Comparison of ENCODE assay signal across 9 cellular contexts in genomic region chr16:66650707-66651473, GRCh38. TPM values are rescaled to one million over a fixed set of nuclear protein-coding genes. Genes with fewer than 3 reads are reported as not detected.
DNase-seq lines count a peak whose midpoint lies in the region; ATAC-seq, FAIRE-seq and TF ChIP-seq lines count a peak whose summit lies in the region.
"Had no signal": no experiment of that assay in that cellular context is flagged by ENCODE, and none has a peak within 500 bp of the region (broad histone marks: within the 10 kb centered on the region; RNA-seq: fewer than 3 reads in every experiment).

No MANE protein-coding gene starts in this region.

- no peaks in the 10 kb centered on the region for H3K9me3 Mint-ChIP-seq in activated B cell treated with CpG ODN at 0.5 μM for 24 hours

- H3K27ac ChIP-seq in caudate nucleus (ENCODE audit: low read depth, low read length): peak overlapping the region; percentile 79

- intact Hi-C loops in activated B cell treated with CpG ODN at 0.5 μM for 24 hours (cut with micrococcal nuclease): loop anchor here (2.0 to 5.0 kb wide), 2 partner anchors 46 to 244 kb away; partner anchors contain the start of gene CMTM3

- peak overlapping the region; percentile 66 for H3K4me3 Mint-ChIP-seq in activated B cell treated with CpG ODN at 0.5 μM for 24 hours

- CTCF ChIA-PET in activated B cell treated with CpG ODN at 0.5 μM for 24 hours (lab: Charles Lee): interaction anchor here (0.7 to 2.4 kb wide), 12 partner anchors 11 to 246 kb away, joined by 3 to 18 read pairs (median 4); no protein-coding TSS in a partner anchor

- H3K4me1 Mint-ChIP-seq in activated B cell treated with CpG ODN at 0.5 μM for 24 hours: peaks cover 8% of the 10 kb centered on the region

- peak; percentile 84 for TF ChIP-seq CTCF in activated B cell treated with CpG ODN at 0.5 μM for 24 hours (IDR thresholded peaks at IDR 0.05)

- POLR2A ChIA-PET in activated B cell treated with CpG ODN at 0.5 μM for 24 hours (lab: Charles Lee): no interaction called here

- peaks cover 25% of the 10 kb centered on the region for H3K27me3 Mint-ChIP-seq in activated B cell treated with CpG ODN at 0.5 μM for 24 hours

- H3K27ac Mint-ChIP-seq in activated B cell treated with CpG ODN at 0.5 μM for 24 hours: no peak overlapping the region

- FAIRE-seq in islet of Langerhans (lab: Jason Lieb, UNC): peak; percentile 33
- FAIRE-seq: A204.1 had no signal

- ATAC-seq in HG03103 (IDR thresholded peaks at IDR 0.05; ENCODE audit: low read depth, unreplicated experiment) (peak; percentile 95), activated B cell treated with CpG ODN at 0.5 μM for 24 hours (ENCODE audit: low read depth) (peak; percentile 92)

- H3K36me3 Mint-ChIP-seq in activated B cell treated with CpG ODN at 0.5 μM for 24 hours (ENCODE audit: low read depth): no peaks in the 10 kb centered on the region

- DNase-seq in NK-92 treated with Interleukin-12 subunit alpha and Interleukin-12 subunit beta, amount 100 ng/mL, for 24 hours (lab: John Stamatoyannopoulos, UW): peak; percentile 61
- DNase-seq in NK-92 (lab: John Stamatoyannopoulos, UW; ENCODE audit: unreplicated experiment): no peak
- DNase-seq in NCI-H2227 (lab: John Stamatoyannopoulos, UW; ENCODE audit: unreplicated experiment): peak; percentile 89
- peak; percentile 42 for DNase-seq in activated B cell treated with CpG ODN at 0.5 μM for 24 hours
- peak in 59 of 61 donors; percentile 17 to 93 (median 74) for DNase-seq in caudate nucleus (lab: John Stamatoyannopoulos, UW)
- peak; percentile 43 to 51 for DNase-seq in stimulated activated CD4-positive, alpha-beta T cell treated with anti-CD3 and anti-CD28 coated beads, Interleukin-15, amount 100 ng/mL, for 1 hour (ENCODE audit: low read depth in 1 of 2, low spot score in 1 of 2)

RNA-seq across cellular contexts. Expression of gene CMTM4, which starts 45.7 kb away (rescaled TPM):
- 0.29 and 0.38 TPM in 2 replicates for total RNA-seq in activated B cell treated with CpG ODN at 0.5 μM for 24 hours

RNA-seq across cellular contexts. Expression of gene CMTM3, which starts 46.4 kb away (rescaled TPM):
- total RNA-seq in activated B cell treated with CpG ODN at 0.5 μM for 24 hours: 4.4 and 5.8 TPM in 2 replicates
